ENCODE assay signal across 1 cellular context in genomic region chr22:41301085-41302015, GRCh38.
TF ChIP-seq lines count a peak whose summit lies in the region.

TSS of gene ZC3H7B (plus strand) at chr22:41301525. CDS start at chr22:41320661, 19,136 bp downstream.

TF ChIP-seq in HepG2, 621 proteins besides CTCF, POLR2A, EP300 and RAD21 (continued from another document and continues in another):
- TF ChIP-seq ZNF274 (CRISPR knock-in tag; IDR thresholded peaks at IDR 0.05) (no peak), UBTF (CRISPR knock-in tag; IDR thresholded peaks at IDR 0.05) (peak; percentile 13; the same call in 1 of the 2 replicates), SSRP1 (CRISPR knock-in tag; IDR thresholded peaks at IDR 0.05) (no peak), ZNF850 (CRISPR knock-in tag; conservative IDR thresholded peaks at IDR 0.05) (no peak), AHR (CRISPR knock-in tag; IDR thresholded peaks at IDR 0.05) (0 out of 2 replicates have a peak, but pooled peaks have one; percentile 31), SP140L (CRISPR knock-in tag; IDR thresholded peaks at IDR 0.05; ENCODE audit: borderline replicate concordance) (0 out of 2 replicates have a peak, but pooled peaks have one; percentile 62), PRMT3 (CRISPR knock-in tag; IDR thresholded peaks at IDR 0.05; ENCODE audit: borderline replicate concordance, low read depth) (no peak), RXRB (CRISPR knock-in tag; IDR thresholded peaks at IDR 0.05; ENCODE audit: borderline replicate concordance) (peak; percentile 48), TFAP4 (IDR thresholded peaks at IDR 0.05; ENCODE audit: borderline replicate concordance, low read depth) (peak; percentile 9; the same call in 1 of the 2 replicates), ZMYM3 (CRISPR knock-in tag; IDR thresholded peaks at IDR 0.05) (peak; percentile 89), BRCA1 (CRISPR knock-in tag; IDR thresholded peaks at IDR 0.05) (peak; percentile 65; the same call in 1 of the 2 replicates), GABPB1 (CRISPR knock-in tag; IDR thresholded peaks at IDR 0.05) (peak; percentile 73), ZNF44 (CRISPR knock-in tag; IDR thresholded peaks at IDR 0.05) (no peak), ZNF234 (CRISPR knock-in tag; conservative IDR thresholded peaks at IDR 0.05) (no peak), ZNF772 (CRISPR knock-in tag; IDR thresholded peaks at IDR 0.05) (no peak; the same call in 1 of the 2 replicates), RFX5 (IDR thresholded peaks at IDR 0.05; ENCODE audit: low read depth, low read length) (no peak), ZNF629 (CRISPR knock-in tag; conservative IDR thresholded peaks at IDR 0.05) (no peak), ZBTB7A (CRISPR knock-in tag; IDR thresholded peaks at IDR 0.05) (no peak; the same call in 1 of the 2 replicates), ZNF180 (CRISPR knock-in tag; IDR thresholded peaks at IDR 0.05; ENCODE audit: borderline replicate concordance, low read depth) (no peak), MEIS1 (CRISPR knock-in tag; IDR thresholded peaks at IDR 0.05; ENCODE audit: borderline replicate concordance) (no peak), SIX1 (CRISPR knock-in tag; IDR thresholded peaks at IDR 0.05; ENCODE audit: borderline replicate concordance) (no peak), ZNF564 (CRISPR knock-in tag; IDR thresholded peaks at IDR 0.05) (no peak), STAT5B (CRISPR knock-in tag; IDR thresholded peaks at IDR 0.05) (no peak), ZNF703 (CRISPR knock-in tag; IDR thresholded peaks at IDR 0.05; ENCODE audit: borderline replicate concordance) (no peak), ZNF691 (CRISPR knock-in tag; IDR thresholded peaks at IDR 0.05; ENCODE audit: borderline replicate concordance, low read depth) (no peak), AKAP8 (CRISPR knock-in tag; IDR thresholded peaks at IDR 0.05) (no peak), ZNF781 (CRISPR knock-in tag; IDR thresholded peaks at IDR 0.05; ENCODE audit: borderline replicate concordance, not compliant biosample characterization) (no peak), ZNF570 (CRISPR knock-in tag; IDR thresholded peaks at IDR 0.05; ENCODE audit: borderline replicate concordance) (no peak), NFE2 (CRISPR knock-in tag; IDR thresholded peaks at IDR 0.05) (no peak), PAXIP1 (CRISPR knock-in tag; conservative IDR thresholded peaks at IDR 0.05) (no peak), ZNF224 (CRISPR knock-in tag; IDR thresholded peaks at IDR 0.05) (no peak), ZNF282 (IDR thresholded peaks at IDR 0.05; ENCODE audit: partially characterized antibody) (no peak), CEBPB (IDR thresholded peaks at IDR 0.05; ENCODE audit: borderline replicate concordance, low read depth, low read length) (no peak), JDP2 (CRISPR knock-in tag; IDR thresholded peaks at IDR 0.05; ENCODE audit: borderline replicate concordance) (no peak), GZF1 (CRISPR knock-in tag; IDR thresholded peaks at IDR 0.05) (no peak), NR2F6 (IDR thresholded peaks at IDR 0.05) (no peak), NR2F6 (CRISPR knock-in tag; IDR thresholded peaks at IDR 0.05) (peak; percentile 44; the same call in 1 of the 2 replicates)
- TF ChIP-seq, protein P1, sequence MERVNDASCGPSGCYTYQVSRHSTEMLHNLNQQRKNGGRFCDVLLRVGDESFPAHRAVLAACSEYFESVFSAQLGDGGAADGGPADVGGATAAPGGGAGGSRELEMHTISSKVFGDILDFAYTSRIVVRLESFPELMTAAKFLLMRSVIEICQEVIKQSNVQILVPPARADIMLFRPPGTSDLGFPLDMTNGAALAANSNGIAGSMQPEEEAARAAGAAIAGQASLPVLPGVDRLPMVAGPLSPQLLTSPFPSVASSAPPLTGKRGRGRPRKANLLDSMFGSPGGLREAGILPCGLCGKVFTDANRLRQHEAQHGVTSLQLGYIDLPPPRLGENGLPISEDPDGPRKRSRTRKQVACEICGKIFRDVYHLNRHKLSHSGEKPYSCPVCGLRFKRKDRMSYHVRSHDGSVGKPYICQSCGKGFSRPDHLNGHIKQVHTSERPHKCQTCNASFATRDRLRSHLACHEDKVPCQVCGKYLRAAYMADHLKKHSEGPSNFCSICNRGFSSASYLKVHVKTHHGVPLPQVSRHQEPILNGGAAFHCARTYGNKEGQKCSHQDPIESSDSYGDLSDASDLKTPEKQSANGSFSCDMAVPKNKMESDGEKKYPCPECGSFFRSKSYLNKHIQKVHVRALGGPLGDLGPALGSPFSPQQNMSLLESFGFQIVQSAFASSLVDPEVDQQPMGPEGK (CRISPR knock-in tag; IDR thresholded peaks at IDR 0.05) = peak; percentile 88
- TF ChIP-seq, protein P2, sequence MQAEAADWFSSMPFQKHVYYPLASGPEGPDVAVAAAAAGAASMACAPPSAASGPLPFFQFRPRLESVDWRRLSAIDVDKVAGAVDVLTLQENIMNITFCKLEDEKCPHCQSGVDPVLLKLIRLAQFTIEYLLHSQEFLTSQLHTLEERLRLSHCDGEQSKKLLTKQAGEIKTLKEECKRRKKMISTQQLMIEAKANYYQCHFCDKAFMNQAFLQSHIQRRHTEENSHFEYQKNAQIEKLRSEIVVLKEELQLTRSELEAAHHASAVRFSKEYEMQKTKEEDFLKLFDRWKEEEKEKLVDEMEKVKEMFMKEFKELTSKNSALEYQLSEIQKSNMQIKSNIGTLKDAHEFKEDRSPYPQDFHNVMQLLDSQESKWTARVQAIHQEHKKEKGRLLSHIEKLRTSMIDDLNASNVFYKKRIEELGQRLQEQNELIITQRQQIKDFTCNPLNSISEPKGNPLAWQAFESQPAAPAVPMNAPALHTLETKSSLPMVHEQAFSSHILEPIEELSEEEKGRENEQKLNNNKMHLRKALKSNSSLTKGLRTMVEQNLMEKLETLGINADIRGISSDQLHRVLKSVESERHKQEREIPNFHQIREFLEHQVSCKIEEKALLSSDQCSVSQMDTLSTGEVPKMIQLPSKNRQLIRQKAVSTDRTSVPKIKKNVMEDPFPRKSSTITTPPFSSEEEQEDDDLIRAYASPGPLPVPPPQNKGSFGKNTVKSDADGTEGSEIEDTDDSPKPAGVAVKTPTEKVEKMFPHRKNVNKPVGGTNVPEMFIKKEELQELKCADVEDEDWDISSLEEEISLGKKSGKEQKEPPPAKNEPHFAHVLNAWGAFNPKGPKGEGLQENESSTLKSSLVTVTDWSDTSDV (CRISPR knock-in tag; IDR thresholded peaks at IDR 0.05) = no peak
- TF ChIP-seq, protein P3, sequence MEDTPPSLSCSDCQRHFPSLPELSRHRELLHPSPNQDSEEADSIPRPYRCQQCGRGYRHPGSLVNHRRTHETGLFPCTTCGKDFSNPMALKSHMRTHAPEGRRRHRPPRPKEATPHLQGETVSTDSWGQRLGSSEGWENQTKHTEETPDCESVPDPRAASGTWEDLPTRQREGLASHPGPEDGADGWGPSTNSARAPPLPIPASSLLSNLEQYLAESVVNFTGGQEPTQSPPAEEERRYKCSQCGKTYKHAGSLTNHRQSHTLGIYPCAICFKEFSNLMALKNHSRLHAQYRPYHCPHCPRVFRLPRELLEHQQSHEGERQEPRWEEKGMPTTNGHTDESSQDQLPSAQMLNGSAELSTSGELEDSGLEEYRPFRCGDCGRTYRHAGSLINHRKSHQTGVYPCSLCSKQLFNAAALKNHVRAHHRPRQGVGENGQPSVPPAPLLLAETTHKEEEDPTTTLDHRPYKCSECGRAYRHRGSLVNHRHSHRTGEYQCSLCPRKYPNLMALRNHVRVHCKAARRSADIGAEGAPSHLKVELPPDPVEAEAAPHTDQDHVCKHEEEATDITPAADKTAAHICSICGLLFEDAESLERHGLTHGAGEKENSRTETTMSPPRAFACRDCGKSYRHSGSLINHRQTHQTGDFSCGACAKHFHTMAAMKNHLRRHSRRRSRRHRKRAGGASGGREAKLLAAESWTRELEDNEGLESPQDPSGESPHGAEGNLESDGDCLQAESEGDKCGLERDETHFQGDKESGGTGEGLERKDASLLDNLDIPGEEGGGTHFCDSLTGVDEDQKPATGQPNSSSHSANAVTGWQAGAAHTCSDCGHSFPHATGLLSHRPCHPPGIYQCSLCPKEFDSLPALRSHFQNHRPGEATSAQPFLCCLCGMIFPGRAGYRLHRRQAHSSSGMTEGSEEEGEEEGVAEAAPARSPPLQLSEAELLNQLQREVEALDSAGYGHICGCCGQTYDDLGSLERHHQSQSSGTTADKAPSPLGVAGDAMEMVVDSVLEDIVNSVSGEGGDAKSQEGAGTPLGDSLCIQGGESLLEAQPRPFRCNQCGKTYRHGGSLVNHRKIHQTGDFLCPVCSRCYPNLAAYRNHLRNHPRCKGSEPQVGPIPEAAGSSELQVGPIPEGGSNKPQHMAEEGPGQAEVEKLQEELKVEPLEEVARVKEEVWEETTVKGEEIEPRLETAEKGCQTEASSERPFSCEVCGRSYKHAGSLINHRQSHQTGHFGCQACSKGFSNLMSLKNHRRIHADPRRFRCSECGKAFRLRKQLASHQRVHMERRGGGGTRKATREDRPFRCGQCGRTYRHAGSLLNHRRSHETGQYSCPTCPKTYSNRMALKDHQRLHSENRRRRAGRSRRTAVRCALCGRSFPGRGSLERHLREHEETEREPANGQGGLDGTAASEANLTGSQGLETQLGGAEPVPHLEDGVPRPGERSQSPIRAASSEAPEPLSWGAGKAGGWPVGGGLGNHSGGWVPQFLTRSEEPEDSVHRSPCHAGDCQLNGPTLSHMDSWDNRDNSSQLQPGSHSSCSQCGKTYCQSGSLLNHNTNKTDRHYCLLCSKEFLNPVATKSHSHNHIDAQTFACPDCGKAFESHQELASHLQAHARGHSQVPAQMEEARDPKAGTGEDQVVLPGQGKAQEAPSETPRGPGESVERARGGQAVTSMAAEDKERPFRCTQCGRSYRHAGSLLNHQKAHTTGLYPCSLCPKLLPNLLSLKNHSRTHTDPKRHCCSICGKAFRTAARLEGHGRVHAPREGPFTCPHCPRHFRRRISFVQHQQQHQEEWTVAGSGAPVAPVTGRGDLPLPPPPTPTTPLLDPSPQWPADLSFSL (CRISPR knock-in tag; IDR thresholded peaks at IDR 0.05) = no peak
